22 cellular contexts compared by ENCODE assay signal in genomic region chr3:144364797-144365196, GRCh38.
"Had no signal": no experiment of that assay in that cellular context is flagged by ENCODE, and none has a peak within 500 bp of the region (broad histone marks: within the 10 kb centered on the region; RNA-seq: fewer than 3 reads in every experiment).

No MANE protein-coding gene starts in this region.

- FAIRE-seq: keratinocyte, pancreas had no signal

- H3K27me3 ChIP-seq: body of pancreas, pancreas, thyroid gland had no signal

- H3K36me3 Mint-ChIP-seq: activated CD4-positive, alpha-beta memory T cell treated with anti-CD3 and anti-CD28 coated beads for 36 hours; natural killer cell; T-cell had no signal

- H3K4me3 ChIP-seq: body of pancreas, pancreas, thyroid gland had no signal

- H3K27ac Mint-ChIP-seq: activated CD4-positive, alpha-beta memory T cell treated with anti-CD3 and anti-CD28 coated beads for 36 hours; activated CD4-positive, alpha-beta T cell treated with anti-CD3 and anti-CD28 coated beads for 36 hours; activated naive CD8-positive, alpha-beta T cell; activated T-helper 1 cell treated with anti-CD3 and anti-CD28 coated beads, Interleukin-12 subunit alpha, Interleukin-12 subunit beta, Interleukin-2, Interleukin-4 antibody, amounts not matched to agents 30 ng/mL and 10 ng/mL and 1 ng/mL, durations not matched to agents 14 hours and 24 hours and 36 hours; endodermal cell; memory B cell; natural killer cell; T-cell; WTC11 had no signal

- ATAC-seq: activated CD4-positive, alpha-beta T cell treated with anti-CD3 and anti-CD28 coated beads for 36 hours; body of pancreas; natural killer cell; pancreas; sciatic nerve; T-cell; WTC11 had no signal

- H3K27ac ChIP-seq: body of pancreas, epithelial cell of prostate, pancreas, thyroid gland had no signal

- DNase-seq: activated CD4-positive, alpha-beta memory T cell treated with anti-CD3 and anti-CD28 coated beads for 36 hours; activated CD4-positive, alpha-beta T cell treated with anti-CD3 and anti-CD28 coated beads for 36 hours; activated gamma-delta T cell treated with Interleukin-2 at 50 U/mL for 16 hours; activated T-cell treated with anti-CD3 and anti-CD28 coated beads for 4 hours; amniotic stem cell; body of pancreas; caudate nucleus; endodermal cell; hypothalamus; natural killer cell; pancreas; stimulated activated CD4-positive, alpha-beta T cell treated with anti-CD3 and anti-CD28 coated beads, Interleukin-4, amount 100 ng/mL, for 4 hours; stimulated activated naive CD4-positive, alpha-beta T cell; T-cell; thyroid gland had no signal

- H3K4me3 Mint-ChIP-seq: activated CD4-positive, alpha-beta memory T cell treated with anti-CD3 and anti-CD28 coated beads for 36 hours; activated CD4-positive, alpha-beta T cell treated with anti-CD3 and anti-CD28 coated beads for 36 hours; activated naive CD8-positive, alpha-beta T cell; activated T-helper 1 cell treated with anti-CD3 and anti-CD28 coated beads, Interleukin-12 subunit alpha, Interleukin-12 subunit beta, Interleukin-2, Interleukin-4 antibody, amounts not matched to agents 30 ng/mL and 10 ng/mL and 1 ng/mL, durations not matched to agents 14 hours and 24 hours and 36 hours; endodermal cell; memory B cell; natural killer cell; T-cell; WTC11 had no signal

- H3K4me1 Mint-ChIP-seq: activated CD4-positive, alpha-beta T cell treated with anti-CD3 and anti-CD28 coated beads for 36 hours; endodermal cell; memory B cell; natural killer cell; T-cell had no signal

- H3K27me3 Mint-ChIP-seq: activated CD4-positive, alpha-beta memory T cell treated with anti-CD3 and anti-CD28 coated beads for 36 hours had no signal

- H3K9me3 ChIP-seq: pancreas, thyroid gland had no signal

- H3K36me3 ChIP-seq: pancreas, thyroid gland had no signal

- H3K4me1 ChIP-seq: body of pancreas, pancreas, thyroid gland had no signal
